15 cellular contexts compared by ENCODE assay signal in the genomic region with DNA sequence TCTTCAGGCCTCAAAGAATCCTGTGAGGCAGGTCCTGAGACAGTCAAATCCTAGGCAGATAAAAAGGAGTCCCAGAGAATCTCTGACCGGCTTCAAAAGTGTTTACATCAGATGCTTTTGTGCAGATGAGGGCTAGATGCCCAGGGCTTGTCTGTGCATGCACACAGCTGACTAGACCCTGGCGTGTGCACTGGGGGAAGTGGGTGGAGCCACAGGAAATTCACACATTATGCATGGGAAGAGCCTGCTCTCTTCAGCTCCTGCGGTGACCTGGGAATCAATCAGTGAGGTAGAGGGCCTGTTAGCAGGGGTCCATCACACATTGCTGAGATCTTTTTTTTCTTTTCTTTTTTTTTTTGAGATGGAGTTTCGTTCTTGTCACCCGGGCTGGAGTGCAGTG. TPM values are rescaled to one million over a fixed set of nuclear protein-coding genes. Genes with fewer than 3 reads are reported as not detected.
DNase-seq lines count a peak whose midpoint lies in the region; ATAC-seq and TF ChIP-seq lines count a peak whose summit lies in the region.
"Had no signal": no experiment of that assay in that cellular context is flagged by ENCODE, and none has a peak within 500 bp of the region (broad histone marks: within the 10 kb centered on the region; RNA-seq: fewer than 3 reads in every experiment).

No MANE protein-coding gene starts in this region.

- no peaks in the 10 kb centered on the region for H3K36me3 ChIP-seq in BLaER1 treated with 17β-estradiol and CSF1 and Interleukin-3, amounts not matched to agents 10 nM and 100 nM
- H3K36me3 ChIP-seq in Karpas-422 (ENCODE audit: insufficient read depth, low read length) = no peaks in the 10 kb centered on the region

- POLR2A ChIA-PET in activated CD4-positive, alpha-beta memory T cell treated with anti-CD3 and anti-CD28 coated beads for 36 hours (lab: Charles Lee) = no interaction called here

- no peak overlapping the region for H3K4me3 ChIP-seq in BLaER1 treated with 17β-estradiol and CSF1 and Interleukin-3, amounts not matched to agents 10 nM and 100 nM
- no peak overlapping the region for H3K4me3 ChIP-seq in Karpas-422 (ENCODE audit: low read length)
- no peak overlapping the region for H3K4me3 ChIP-seq in fibroblast of mammary gland (ENCODE audit: control insufficient read depth, low read depth, low read length)

- H3K9me2 ChIP-seq in Karpas-422 (replicated peaks; ENCODE audit: insufficient read depth, low read length) = no peaks in the 10 kb centered on the region

- H3K36me3 Mint-ChIP-seq in activated CD4-positive, alpha-beta memory T cell treated with anti-CD3 and anti-CD28 coated beads for 36 hours = no peaks in the 10 kb centered on the region
- H3K36me3 Mint-ChIP-seq: immature natural killer cell had no signal

- CTCF ChIA-PET in activated CD4-positive, alpha-beta memory T cell treated with anti-CD3 and anti-CD28 coated beads for 36 hours (lab: Charles Lee) = no interaction called here

- no peak overlapping the region for H3K4me3 Mint-ChIP-seq in activated CD4-positive, alpha-beta memory T cell treated with anti-CD3 and anti-CD28 coated beads for 36 hours
- H3K4me3 Mint-ChIP-seq: immature natural killer cell had no signal

- no peaks in the 10 kb centered on the region for H3K9me3 ChIP-seq in BLaER1 treated with 17β-estradiol and CSF1 and Interleukin-3, amounts not matched to agents 10 nM and 100 nM (replicated peaks in 1 of 11)
- no peaks in the 10 kb centered on the region for H3K9me3 ChIP-seq in Karpas-422 (ENCODE audit: low read length)

- no peak overlapping the region for H3K27ac ChIP-seq in BLaER1 treated with 17β-estradiol and CSF1 and Interleukin-3, amounts not matched to agents 10 nM and 100 nM
- no peak overlapping the region for H3K27ac ChIP-seq in Karpas-422 (ENCODE audit: low read length)

- H2AFZ ChIP-seq in Karpas-422 (ENCODE audit: low read length) = no peak overlapping the region

- intact Hi-C loops in activated CD4-positive, alpha-beta memory T cell treated with anti-CD3 and anti-CD28 coated beads for 36 hours (cut with micrococcal nuclease) = no loop called here

- H3K27ac Mint-ChIP-seq in activated CD4-positive, alpha-beta memory T cell treated with anti-CD3 and anti-CD28 coated beads for 36 hours = no peak overlapping the region
- H3K27ac Mint-ChIP-seq: immature natural killer cell had no signal

- ATAC-seq in HG03378 (IDR thresholded peaks at IDR 0.05; ENCODE audit: unreplicated experiment) (no peak), GM18909 (IDR thresholded peaks at IDR 0.05; ENCODE audit: poor library complexity, unreplicated experiment) (no peak)
- ATAC-seq: SK-N-SH treated with all-trans-retinoic acid at 6 μM for 48 hours had no signal

- H3K9ac ChIP-seq in BLaER1 treated with 17β-estradiol and CSF1 and Interleukin-3, amounts not matched to agents 10 nM and 100 nM = no peak overlapping the region
- H3K9ac ChIP-seq in Karpas-422 (ENCODE audit: low read length) = no peak overlapping the region

- no peaks in the 10 kb centered on the region for H3K27me3 ChIP-seq in BLaER1 treated with 17β-estradiol and CSF1 and Interleukin-3, amounts not matched to agents 10 nM and 100 nM
- no peaks in the 10 kb centered on the region for H3K27me3 ChIP-seq in Karpas-422 (ENCODE audit: low read length)

- H3K4me1 ChIP-seq in BLaER1 treated with 17β-estradiol and CSF1 and Interleukin-3, amounts not matched to agents 10 nM and 100 nM = peaks cover 6 to 31% (median 12%) of the 10 kb centered on the region in 10 experiments; a peak in 18 of 20 replicates
- H3K4me1 ChIP-seq in Karpas-422 (ENCODE audit: low read length) = no peaks in the 10 kb centered on the region

- DNase-seq in Karpas-422 = peak; percentile 17
- peak; percentile 11 for DNase-seq in NCI-H748 treated with DMSO at 0.1 percent for 48 hours (lab: John Stamatoyannopoulos, UW)
- peak; percentile 3 for DNase-seq in fibroblast of mammary gland (ENCODE audit: low read depth)
- DNase-seq in GM19238 (ENCODE audit: insufficient read length, low spot score) = no peak
- no peak for DNase-seq in activated CD4-positive, alpha-beta memory T cell treated with anti-CD3 and anti-CD28 coated beads for 36 hours
- DNase-seq: activated T-cell treated with anti-CD3 and anti-CD28 coated beads for 4 hours; immature natural killer cell; stimulated activated CD8-positive, alpha-beta memory T cell treated with anti-CD3 and anti-CD28 coated beads, Interleukin-4, amount 100 ng/mL, for 48 hours had no signal

- no peaks in the 10 kb centered on the region for H3K4me1 Mint-ChIP-seq in activated CD4-positive, alpha-beta memory T cell treated with anti-CD3 and anti-CD28 coated beads for 36 hours (ENCODE audit: low read depth)
- H3K4me1 Mint-ChIP-seq: immature natural killer cell had no signal

- no peaks in the 10 kb centered on the region for H3K79me2 ChIP-seq in Karpas-422 (ENCODE audit: low read length)

- no peaks in the 10 kb centered on the region for H3K9me3 Mint-ChIP-seq in activated CD4-positive, alpha-beta memory T cell treated with anti-CD3 and anti-CD28 coated beads for 36 hours
- H3K9me3 Mint-ChIP-seq: immature natural killer cell had no signal

- peaks cover 25% of the 10 kb centered on the region for H3K27me3 Mint-ChIP-seq in activated CD4-positive, alpha-beta memory T cell treated with anti-CD3 and anti-CD28 coated beads for 36 hours

- H4K20me1 ChIP-seq in BLaER1 treated with 17β-estradiol and CSF1 and Interleukin-3, amounts not matched to agents 10 nM and 100 nM = no peaks in the 10 kb centered on the region
- no peaks in the 10 kb centered on the region for H4K20me1 ChIP-seq in Karpas-422 (ENCODE audit: insufficient read depth, low read depth, low read length)

- no peak for TF ChIP-seq CTCF in fibroblast of mammary gland (conservative IDR thresholded peaks at IDR 0.05; ENCODE audit: control insufficient read depth, insufficient read depth, low read depth, low read length)

- peak overlapping the region; percentile 2 to 53 (median 28); a peak in 12 of 22 replicates for H3K4me2 ChIP-seq in BLaER1 treated with 17β-estradiol and CSF1 and Interleukin-3, amounts not matched to agents 10 nM and 100 nM
- H3K4me2 ChIP-seq in Karpas-422 (ENCODE audit: low read depth, low read length, poor library complexity, severe bottlenecking) = no peak overlapping the region

RNA-seq across cellular contexts. Expression of a gene that starts 36.6 kb away (rescaled TPM):
- not detected in 2 replicates for total RNA-seq in Karpas-422 (2014; rRNA removed; shearing (Covaris generic); ENCODE audit: low replicate concordance)
- not detected for total RNA-seq in activated CD4-positive, alpha-beta memory T cell treated with anti-CD3 and anti-CD28 coated beads for 36 hours
- total RNA-seq: mononuclear cell, posterior vena cava, urinary bladder had no signal

Comparison
In these comparisons a context has a peak if more than half of its experiments do, and no peak if none do; other contexts are left out.
1. DNase-seq: peak in Karpas-422 (single experiment), NCI-H748 treated with DMSO at 0.1 percent for 48 hours (single experiment) and fibroblast of mammary gland (single experiment); none in GM19238 (single experiment) and activated CD4-positive, alpha-beta memory T cell treated with anti-CD3 and anti-CD28 coated beads for 36 hours (single experiment).